ENCODE assay signal across 21 cellular contexts in the genomic region with DNA sequence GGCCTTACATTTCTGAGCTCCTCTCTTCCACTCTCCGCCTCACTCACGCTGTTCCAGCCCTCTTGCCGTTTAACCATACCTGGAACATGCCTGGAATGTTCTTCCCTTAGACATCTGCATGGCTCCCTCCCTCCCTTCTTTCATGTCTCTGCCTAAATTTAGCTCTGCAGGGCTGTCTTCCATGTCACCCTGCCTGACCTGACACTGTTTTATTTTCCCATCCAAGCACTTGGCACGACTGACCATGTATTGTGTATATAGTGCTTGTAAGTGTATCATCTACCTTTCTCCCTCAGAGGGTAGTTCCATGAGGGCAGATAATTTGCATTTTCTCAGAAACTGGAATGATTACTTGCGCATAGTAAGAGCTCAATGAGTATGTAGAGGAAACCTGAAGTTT. TPM values are rescaled to one million over a fixed set of nuclear protein-coding genes. Genes with fewer than 3 reads are reported as not detected.
DNase-seq lines count a peak whose midpoint lies in the region; ATAC-seq and TF ChIP-seq lines count a peak whose summit lies in the region.
"Had no signal": no experiment of that assay in that cellular context is flagged by ENCODE, and none has a peak within 500 bp of the region (broad histone marks: within the 10 kb centered on the region; RNA-seq: fewer than 3 reads in every experiment).

No MANE protein-coding gene starts in this region.

- H3K4me1 ChIP-seq in left ventricle myocardium inferior (peaks cover 18% of the 10 kb centered on the region), GM23248 (ENCODE audit: insufficient read depth) (no peaks in the 10 kb centered on the region)
- H3K4me1 ChIP-seq in CD8-positive, alpha-beta memory T cell (ENCODE audit: insufficient read depth, low read length): no peaks in the 10 kb centered on the region

- H3K9me3 ChIP-seq in left ventricle myocardium inferior (replicated peaks) (no peaks in the 10 kb centered on the region), GM23248 (ENCODE audit: low read depth) (no peaks in the 10 kb centered on the region)
- no peaks in the 10 kb centered on the region for H3K9me3 ChIP-seq in CD8-positive, alpha-beta memory T cell (ENCODE audit: low read length)
- H3K9me3 ChIP-seq: BLaER1 treated with 17β-estradiol and CSF1 and Interleukin-3, amounts not matched to agents 10 nM and 100 nM had no signal

- H3K27ac ChIP-seq in left ventricle myocardium inferior (replicated peaks) (no peak overlapping the region), GM23248 (no peak overlapping the region)
- no peak overlapping the region for H3K27ac ChIP-seq in CD8-positive, alpha-beta memory T cell (ENCODE audit: low read depth, low read length)
- H3K27ac ChIP-seq: BLaER1 treated with 17β-estradiol and CSF1 and Interleukin-3, amounts not matched to agents 10 nM and 100 nM had no signal

- CTCF ChIA-PET in CD8-positive, alpha-beta memory T cell (lab: Charles Lee): no interaction called here

- peaks cover 4% of the 10 kb centered on the region for H3K36me3 Mint-ChIP-seq in nephron progenitor cell (ENCODE audit: low read depth)
- no peaks in the 10 kb centered on the region for H3K36me3 Mint-ChIP-seq in CD8-positive, alpha-beta memory T cell
- H3K36me3 Mint-ChIP-seq: CD8-positive, alpha-beta T cell had no signal

- peak overlapping the region; percentile 29 for H3K27ac Mint-ChIP-seq in nephron progenitor cell
- no peak overlapping the region for H3K27ac Mint-ChIP-seq in CD8-positive, alpha-beta memory T cell
- H3K27ac Mint-ChIP-seq: CD8-positive, alpha-beta T cell had no signal

- no peaks in the 10 kb centered on the region for H4K20me1 ChIP-seq in GM23248 (ENCODE audit: insufficient read depth)

- intact Hi-C loops in Right ventricle myocardium inferior (cut with DNase I) (no loop called here), left ventricle myocardium inferior (cut with micrococcal nuclease) (no loop called here), left cardiac atrium (cut with DNase I) (no loop called here)

- in situ Hi-C loops in GM23248 (cut with MboI): no loop called here

- no peaks in the 10 kb centered on the region for H3K79me2 ChIP-seq in GM23248 (ENCODE audit: insufficient read depth)

- TF ChIP-seq CTCF in left ventricle myocardium inferior (IDR thresholded peaks at IDR 0.05; ENCODE audit: borderline replicate concordance): no peak
- TF ChIP-seq CTCF in nephron progenitor cell (IDR thresholded peaks at IDR 0.05): no peak

- POLR2A ChIA-PET in CD8-positive, alpha-beta memory T cell (lab: Charles Lee): no interaction called here

- H3K9me3 Mint-ChIP-seq in nephron progenitor cell: no peaks in the 10 kb centered on the region
- no peaks in the 10 kb centered on the region for H3K9me3 Mint-ChIP-seq in CD8-positive, alpha-beta memory T cell
- H3K9me3 Mint-ChIP-seq: CD8-positive, alpha-beta T cell had no signal

- peaks cover 23% of the 10 kb centered on the region for H3K4me1 Mint-ChIP-seq in nephron progenitor cell
- H3K4me1 Mint-ChIP-seq in CD8-positive, alpha-beta memory T cell: no peaks in the 10 kb centered on the region

- no peaks in the 10 kb centered on the region for H3F3A ChIP-seq in GM23248 (ENCODE audit: insufficient read depth)

- no peaks in the 10 kb centered on the region for H3K9me2 ChIP-seq in GM23248 (ENCODE audit: insufficient read depth)

- H3K27me3 Mint-ChIP-seq in nephron progenitor cell (ENCODE audit: low read depth, poor library complexity): no peaks in the 10 kb centered on the region
- H3K27me3 Mint-ChIP-seq in CD8-positive, alpha-beta memory T cell: peaks cover 3 to 9% of the 10 kb centered on the region in 2 donors

- ATAC-seq in Right ventricle myocardium inferior (peak; percentile 93), left cardiac atrium (peak; percentile 70 to 74)
- ATAC-seq: CD8-positive, alpha-beta T cell; HCT116 had no signal

- H3K36me3 ChIP-seq in left ventricle myocardium inferior (no peaks in the 10 kb centered on the region), GM23248 (ENCODE audit: low read depth) (no peaks in the 10 kb centered on the region)
- H3K36me3 ChIP-seq in CD8-positive, alpha-beta memory T cell (ENCODE audit: insufficient read depth, low read length): no peaks in the 10 kb centered on the region

- H3K4me3 ChIP-seq in left ventricle myocardium inferior (no peak overlapping the region), GM23248 (no peak overlapping the region)
- no peak overlapping the region for H3K4me3 ChIP-seq in CD8-positive, alpha-beta memory T cell (ENCODE audit: low read length)
- H3K4me3 ChIP-seq: BLaER1 treated with 17β-estradiol and CSF1 and Interleukin-3, amounts not matched to agents 10 nM and 100 nM had no signal

- WGBS in GM23248 (ENCODE audit: low coverage in 1 of 2, low lambda C conversion rate in 2 of 2, missing lambda C conversion rate in 2 of 2), 2 experiments: 52 to 53% methylated on average over 5 of the region's 5 CpGs

- DNase-seq in Right ventricle myocardium inferior (ENCODE audit: missing footprints) (no peak), left ventricle myocardium inferior (no peak), left cardiac atrium (no peak), nephron progenitor cell (no peak), kidney tubule cell (ENCODE audit: low spot score) (no peak), GM23248 (no peak)
- DNase-seq in CD8-positive, alpha-beta memory T cell: no peak
- DNase-seq: 8988T; CD8-positive, alpha-beta T cell; DMS53; GDM1; GOT3; KG1; NCI-H1694; NCI-H2081 treated with DMSO at 0.1 percent for 48 hours; NCI-H2171 treated with DMSO at 0.1 percent for 48 hours; NCI-H524 treated with DMSO at 0.1 percent for 48 hours; NCI-H82; SHP77 had no signal

- H3K4me3 Mint-ChIP-seq in nephron progenitor cell: no peak overlapping the region
- H3K4me3 Mint-ChIP-seq in CD8-positive, alpha-beta memory T cell: no peak overlapping the region
- H3K4me3 Mint-ChIP-seq: CD8-positive, alpha-beta T cell had no signal

- no peak overlapping the region for H2AFZ ChIP-seq in GM23248

- no peak overlapping the region for H3K9ac ChIP-seq in GM23248
- H3K9ac ChIP-seq: BLaER1 treated with 17β-estradiol and CSF1 and Interleukin-3, amounts not matched to agents 10 nM and 100 nM had no signal

- H3K27me3 ChIP-seq in left ventricle myocardium inferior (ENCODE audit: low read depth) (no peaks in the 10 kb centered on the region), GM23248 (replicated peaks; ENCODE audit: insufficient read depth) (no peaks in the 10 kb centered on the region)
- H3K27me3 ChIP-seq in CD8-positive, alpha-beta memory T cell (ENCODE audit: insufficient read depth, low read length, poor library complexity, severe bottlenecking): no peaks in the 10 kb centered on the region
- H3K27me3 ChIP-seq: BLaER1 treated with 17β-estradiol and CSF1 and Interleukin-3, amounts not matched to agents 10 nM and 100 nM had no signal

- H3K4me2 ChIP-seq in GM23248 (ENCODE audit: unreplicated experiment): no peak overlapping the region
- H3K4me2 ChIP-seq: BLaER1 treated with 17β-estradiol and CSF1 and Interleukin-3, amounts not matched to agents 10 nM and 100 nM had no signal

RNA-seq across cellular contexts. Expression of a gene that starts 47.3 kb away (rescaled TPM):
- 3.9 TPM for total RNA-seq in Right ventricle myocardium inferior
- total RNA-seq in left ventricle myocardium inferior: 4.5 TPM
- 10 to 100 TPM in 1 of 2 donors, 1 to 10 TPM in 1; 4.6 to 13.3 TPM for total RNA-seq in left cardiac atrium
- under 1 TPM in 1 of 2 experiments, not detected in 1; 0.33 TPM for total RNA-seq in CD8-positive, alpha-beta memory T cell
- polyA plus RNA-seq in CD8-positive, alpha-beta memory T cell: 1.8 TPM
- total RNA-seq in GM23248 (2014; rRNA removed; shearing (Covaris generic)): not detected in 2 replicates
- not detected in 2 replicates for polyA plus RNA-seq in GM23248 (2016; fragmentation: Nextera tagmentation; extraction: Ambion mirVana)
